ENCODE assay signal across 32 cellular contexts in the genomic region with DNA sequence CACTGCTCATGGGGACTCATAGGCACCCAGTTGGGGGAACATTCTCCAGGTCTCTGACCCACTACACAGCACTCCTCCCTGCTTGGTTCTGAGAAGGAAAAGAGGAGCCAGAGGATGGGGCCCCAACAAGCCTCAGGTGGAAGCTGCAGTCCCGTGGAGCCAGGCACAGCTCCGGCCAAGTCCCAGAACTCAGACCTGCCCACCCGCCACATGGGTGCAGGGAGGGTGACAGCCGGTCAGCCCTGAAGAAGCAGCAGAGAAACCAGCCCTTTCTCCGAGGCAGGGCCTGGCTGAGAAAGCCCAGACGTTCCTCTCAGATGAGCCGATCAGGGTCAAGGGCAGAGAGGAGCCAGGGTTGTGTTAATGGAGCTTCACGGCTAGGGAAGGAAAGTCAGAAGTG.
DNase-seq lines count a peak whose midpoint lies in the region; TF ChIP-seq lines count a peak whose summit lies in the region.
"Had no signal": no experiment of that assay in that cellular context is flagged by ENCODE, and none has a peak within 500 bp of the region (broad histone marks: within the 10 kb centered on the region; RNA-seq: fewer than 3 reads in every experiment).

No MANE protein-coding gene starts in this region.

- H3K36me3 Mint-ChIP-seq in activated CD4-positive, alpha-beta memory T cell treated with anti-CD3 and anti-CD28 coated beads for 36 hours: no peaks in the 10 kb centered on the region
- H3K36me3 Mint-ChIP-seq: activated naive CD4-positive, alpha-beta T cell treated with anti-CD3 and anti-CD28 coated beads, Interleukin-2, amount 10 ng/mL, durations not matched to agents 7 days and 5 days; type B pancreatic cell had no signal

- H3K4me3 ChIP-seq in ascending aorta (peak overlapping the region in 1 of 2 donors; percentile 51), dorsolateral prefrontal cortex (peak overlapping the region in 1 of 59 donors; percentile 1), neuronal stem cell (ENCODE audit: low read length in 2 of 2) (no peak overlapping the region), tibial nerve (peak overlapping the region in 1 of 4 donors; percentile 12), transverse colon (no peak overlapping the region)
- H3K4me3 ChIP-seq: ovary, PC-9, smooth muscle cell had no signal

- H2AK5ac ChIP-seq in neuronal stem cell (ENCODE audit: low read depth, low read length): peak overlapping the region; percentile 23

- H3K27ac ChIP-seq in ascending aorta: peak overlapping the region; percentile 91 to 93
- H3K27ac ChIP-seq in dorsolateral prefrontal cortex: peak overlapping the region in 43 of 59 donors; percentile 7 to 83 (median 65)
- no peak overlapping the region for H3K27ac ChIP-seq in neuronal stem cell (replicated peaks; ENCODE audit: low read length)
- H3K27ac ChIP-seq in tibial nerve: peak overlapping the region; percentile 55 to 91 (median 73)
- H3K27ac ChIP-seq in transverse colon: peak overlapping the region in 1 of 4 donors; percentile 26
- H3K27ac ChIP-seq: C4-2B, PC-9 had no signal

- H3K27ac Mint-ChIP-seq in activated CD4-positive, alpha-beta memory T cell treated with anti-CD3 and anti-CD28 coated beads for 36 hours: no peak overlapping the region
- H3K27ac Mint-ChIP-seq: activated CD8-positive, alpha-beta T cell treated with anti-CD3 and anti-CD28 coated beads for 36 hours; activated naive CD4-positive, alpha-beta T cell treated with anti-CD3 and anti-CD28 coated beads, Interleukin-2, amount 10 ng/mL, durations not matched to agents 7 days and 5 days; activated T-helper 1 cell treated with anti-CD3 and anti-CD28 coated beads, Interleukin-12 subunit alpha, Interleukin-12 subunit beta, Interleukin-2, Interleukin-4 antibody, amounts not matched to agents 30 ng/mL and 10 ng/mL and 1 ng/mL, durations not matched to agents 14 hours and 24 hours and 36 hours; stimulated activated naive CD8-positive, alpha-beta T cell treated with anti-CD3 and anti-CD28 coated beads, Interleukin-15, Interleukin-2, amounts not matched to agents 100 ng/mL and 50 ng/mL, for 24 hours; T-helper 2 cell treated with Interferon-gamma antibody and Interleukin-4, amounts not matched to agents 5 μg/mL and 100 μg/mL, for 36 hours; type B pancreatic cell had no signal

- intact Hi-C loops in ascending aorta (cut with DNase I) (loop anchor here (1.0 to 2.0 kb wide), 2 partner anchors 11 to 41 kb away; no protein-coding TSS in a partner anchor), dorsolateral prefrontal cortex (cut with DNase I) (no loop called here), transverse colon (cut with DNase I; ENCODE audit: low total_unique reads) (no loop called here)
- intact Hi-C loops in activated CD4-positive, alpha-beta memory T cell treated with anti-CD3 and anti-CD28 coated beads for 36 hours (cut with micrococcal nuclease): no loop called here

- no peak overlapping the region for H2BK5ac ChIP-seq in neuronal stem cell (ENCODE audit: low read length)

- H3K9me3 Mint-ChIP-seq in activated CD4-positive, alpha-beta memory T cell treated with anti-CD3 and anti-CD28 coated beads for 36 hours: no peaks in the 10 kb centered on the region
- H3K9me3 Mint-ChIP-seq: activated CD8-positive, alpha-beta T cell treated with anti-CD3 and anti-CD28 coated beads for 36 hours; activated naive CD4-positive, alpha-beta T cell treated with anti-CD3 and anti-CD28 coated beads, Interleukin-2, amount 10 ng/mL, durations not matched to agents 7 days and 5 days; stimulated activated naive CD8-positive, alpha-beta T cell treated with anti-CD3 and anti-CD28 coated beads, Interleukin-15, Interleukin-2, amounts not matched to agents 100 ng/mL and 50 ng/mL, for 24 hours; T-helper 2 cell treated with Interferon-gamma antibody and Interleukin-4, amounts not matched to agents 5 μg/mL and 100 μg/mL, for 36 hours; type B pancreatic cell had no signal

- H2BK15ac ChIP-seq in neuronal stem cell (ENCODE audit: low read length): peak overlapping the region; percentile 12

- H3K4me2 ChIP-seq in neuronal stem cell (ENCODE audit: insufficient read depth, low read length, poor library complexity, severe bottlenecking): no peak overlapping the region
- H3K4me2 ChIP-seq: PC-9, smooth muscle cell had no signal

- WGBS in neuronal stem cell (ENCODE audit: extremely low coverage in 2 of 2, insufficient read length in 2 of 2, insufficient replicate concordance in 1 of 2), 2 donors: no CpG with 5 or more reads among the region's 8 CpGs
- WGBS in tibial nerve, 2 donors: 75 to 79% methylated on average over 8 of the region's 8 CpGs
- WGBS in transverse colon (ENCODE audit: low coverage in 1 of 2), 2 donors: 82% methylated on average over 8 of the region's 8 CpGs; no CpG with 5 or more reads in 1 of the 2 donors

- peaks cover 27% of the 10 kb centered on the region for H3K27me3 Mint-ChIP-seq in activated CD4-positive, alpha-beta memory T cell treated with anti-CD3 and anti-CD28 coated beads for 36 hours
- H3K27me3 Mint-ChIP-seq: activated naive CD4-positive, alpha-beta T cell treated with anti-CD3 and anti-CD28 coated beads, Interleukin-2, amount 10 ng/mL, durations not matched to agents 7 days and 5 days had no signal

- TF ChIP-seq EP300 in tibial nerve (IDR thresholded peaks at IDR 0.05) (no peak), transverse colon (IDR thresholded peaks at IDR 0.05; ENCODE audit: low read depth) (no peak)

- no peak overlapping the region for H3K18ac ChIP-seq in neuronal stem cell (ENCODE audit: low read length)

- H3K9me3 ChIP-seq in ascending aorta (no peaks in the 10 kb centered on the region), neuronal stem cell (replicated peaks in 1 of 2; ENCODE audit: control insufficient read depth in 2 of 2, insufficient read depth in 1 of 2, low read depth in 1 of 2, low read length in 2 of 2) (no peaks in the 10 kb centered on the region), tibial nerve (no peaks in the 10 kb centered on the region), transverse colon (no peaks in the 10 kb centered on the region)
- H3K9me3 ChIP-seq: breast epithelium, ovary had no signal

- H3K36me3 ChIP-seq in ascending aorta: no peaks in the 10 kb centered on the region
- no peaks in the 10 kb centered on the region for H3K36me3 ChIP-seq in neuronal stem cell (replicated peaks in 1 of 2; ENCODE audit: control insufficient read depth in 2 of 2, insufficient read depth in 2 of 2, low read length in 2 of 2)
- no peaks in the 10 kb centered on the region for H3K36me3 ChIP-seq in tibial nerve
- no peaks in the 10 kb centered on the region for H3K36me3 ChIP-seq in transverse colon
- H3K36me3 ChIP-seq: breast epithelium, ovary had no signal

- no peak overlapping the region for H3K14ac ChIP-seq in neuronal stem cell (ENCODE audit: low read length)

- peaks cover 5% of the 10 kb centered on the region for H3K79me1 ChIP-seq in neuronal stem cell (ENCODE audit: low read depth, low read length)

- H3K9ac ChIP-seq in neuronal stem cell (ENCODE audit: low read depth, low read length, poor library complexity): no peak overlapping the region

- no peak overlapping the region for H2BK12ac ChIP-seq in neuronal stem cell (ENCODE audit: low read length)

- no peak overlapping the region for H3K4ac ChIP-seq in neuronal stem cell (ENCODE audit: low read length)

- H3K27me3 ChIP-seq in ascending aorta (no peaks in the 10 kb centered on the region), dorsolateral prefrontal cortex (peaks cover 0 to 12% (median 0%) of the 10 kb centered on the region in 45 donors), neuronal stem cell (ENCODE audit: control insufficient read depth in 3 of 3, insufficient read depth in 3 of 3, low read depth in 1 of 3, low read length in 3 of 3) (peaks cover 0 to 32% (median 0%) of the 10 kb centered on the region in 3 experiments), tibial nerve (no peaks in the 10 kb centered on the region), transverse colon (no peaks in the 10 kb centered on the region)
- H3K27me3 ChIP-seq: breast epithelium, ovary had no signal

- no peak overlapping the region for H3K23ac ChIP-seq in neuronal stem cell (ENCODE audit: low read depth, low read length, poor library complexity)

- CTCF ChIA-PET in activated CD4-positive, alpha-beta memory T cell treated with anti-CD3 and anti-CD28 coated beads for 36 hours (lab: Charles Lee): no interaction called here

- no peak overlapping the region for H3K4me3 Mint-ChIP-seq in activated CD4-positive, alpha-beta memory T cell treated with anti-CD3 and anti-CD28 coated beads for 36 hours
- H3K4me3 Mint-ChIP-seq: activated CD8-positive, alpha-beta T cell treated with anti-CD3 and anti-CD28 coated beads for 36 hours; activated naive CD4-positive, alpha-beta T cell treated with anti-CD3 and anti-CD28 coated beads, Interleukin-2, amount 10 ng/mL, durations not matched to agents 7 days and 5 days; activated T-helper 1 cell treated with anti-CD3 and anti-CD28 coated beads, Interleukin-12 subunit alpha, Interleukin-12 subunit beta, Interleukin-2, Interleukin-4 antibody, amounts not matched to agents 30 ng/mL and 10 ng/mL and 1 ng/mL, durations not matched to agents 14 hours and 24 hours and 36 hours; stimulated activated naive CD8-positive, alpha-beta T cell treated with anti-CD3 and anti-CD28 coated beads, Interleukin-15, Interleukin-2, amounts not matched to agents 100 ng/mL and 50 ng/mL, for 24 hours; T-helper 2 cell treated with Interferon-gamma antibody and Interleukin-4, amounts not matched to agents 5 μg/mL and 100 μg/mL, for 36 hours; type B pancreatic cell had no signal

- H2BK120ac ChIP-seq in neuronal stem cell (ENCODE audit: low read depth, low read length): no peak overlapping the region

- no peak for TF ChIP-seq POLR2A in tibial nerve (IDR thresholded peaks at IDR 0.05)
- TF ChIP-seq POLR2A in transverse colon (IDR thresholded peaks at IDR 0.05): no peak

- no peak overlapping the region for H2AFZ ChIP-seq in neuronal stem cell (ENCODE audit: low read length)
- H2AFZ ChIP-seq: PC-9 had no signal

- no peak overlapping the region for H4K8ac ChIP-seq in neuronal stem cell (ENCODE audit: low read depth, low read length)

- H3K4me1 ChIP-seq in ascending aorta (peaks cover 20 to 55% of the 10 kb centered on the region in 2 donors), neuronal stem cell (ENCODE audit: control insufficient read depth in 2 of 2, insufficient read depth in 1 of 2, low read depth in 1 of 2, low read length in 2 of 2) (peaks cover 5 to 14% of the 10 kb centered on the region in 2 donors), tibial nerve (peaks cover 0 to 55% (median 42%) of the 10 kb centered on the region in 4 donors), transverse colon (peaks cover 14 to 28% (median 16%) of the 10 kb centered on the region in 4 donors)

- POLR2A ChIA-PET in activated CD4-positive, alpha-beta memory T cell treated with anti-CD3 and anti-CD28 coated beads for 36 hours (lab: Charles Lee): no interaction called here

- DNase-seq in ascending aorta (ENCODE audit: low spot score in 2 of 2) (no peak), dorsolateral prefrontal cortex (no peak), neuronal stem cell (ENCODE audit: low spot score) (no peak), tibial nerve (ENCODE audit: low spot score in 2 of 2) (no peak), GM13977 (ENCODE audit: low spot score) (no peak), transverse colon (no peak)
- no peak for DNase-seq in stimulated activated CD4-positive, alpha-beta T cell treated with anti-CD3 and anti-CD28 coated beads, Interleukin-12 subunit alpha, Interleukin-12 subunit beta, amount 100 ng/mL, for 4 hours
- DNase-seq in activated CD4-positive, alpha-beta memory T cell treated with anti-CD3 and anti-CD28 coated beads for 36 hours: no peak
- DNase-seq: activated CD4-positive, alpha-beta T cell treated with anti-CD3 and anti-CD28 coated beads for 1 hour; activated CD8-positive, alpha-beta memory T cell treated with anti-CD3 and anti-CD28 coated beads, Interleukin-2, amount 50 U/mL, for 48 hours; activated CD8-positive, alpha-beta T cell treated with anti-CD3 and anti-CD28 coated beads for 36 hours; activated naive CD4-positive, alpha-beta T cell treated with anti-CD3 and anti-CD28 coated beads, Interleukin-2, amount 10 ng/mL, durations not matched to agents 7 days and 5 days; COR-L47; cortex of kidney; DMS53; Karpas-422; NCI-H1436; NCI-H2081; NCI-H345; NCI-H69; PC-9; retina; SHP77 treated with DMSO at 0.1 percent for 48 hours; stimulated activated CD4-positive, alpha-beta T cell treated with anti-CD3 and anti-CD28 coated beads, Interleukin-1b, Interleukin-23, amount 100 ng/mL, for 48 hours had no signal

- TF ChIP-seq CTCF in ascending aorta (IDR thresholded peaks at IDR 0.05) (no peak), dorsolateral prefrontal cortex (IDR thresholded peaks at IDR 0.05 in 54 of 56, conservative IDR thresholded peaks at IDR 0.05 in 2 of 56; ENCODE audit: low read depth in 1 of 56, partially characterized antibody in 56 of 56) (no peak), tibial nerve (IDR thresholded peaks at IDR 0.05) (no peak), GM13977 (IDR thresholded peaks at IDR 0.05; ENCODE audit: extremely low read depth, insufficient read depth, missing control alignments) (no peak), transverse colon (IDR thresholded peaks at IDR 0.05) (no peak)

- H3K4me1 Mint-ChIP-seq in activated CD4-positive, alpha-beta memory T cell treated with anti-CD3 and anti-CD28 coated beads for 36 hours (ENCODE audit: low read depth): no peaks in the 10 kb centered on the region
- H3K4me1 Mint-ChIP-seq: activated naive CD4-positive, alpha-beta T cell treated with anti-CD3 and anti-CD28 coated beads, Interleukin-2, amount 10 ng/mL, durations not matched to agents 7 days and 5 days had no signal

- no peak overlapping the region for H4K91ac ChIP-seq in neuronal stem cell (ENCODE audit: low read depth, low read length, poor library complexity)

- in situ Hi-C loops in GM13977 (cut with MboI; ENCODE audit: low pct_unique_long_range_greater_than_20kb, low sequenced_read_pairs, unreplicated experiment): no loop called here
- in situ Hi-C loops in transverse colon (cut with MboI; ENCODE audit: low pct_ligation_motif_present in 1 of 4, low pct_unique_long_range_greater_than_20kb in 1 of 4, low sequenced_read_pairs in 3 of 4): no loop called here
